8 cellular contexts compared by ENCODE assay signal in genomic region chr1:241356187-241356518, GRCh38. TPM values are rescaled to one million over a fixed set of nuclear protein-coding genes. Genes with fewer than 3 reads are reported as not detected.
DNase-seq lines count a peak whose midpoint lies in the region; ATAC-seq, FAIRE-seq and TF ChIP-seq lines count a peak whose summit lies in the region.

No MANE protein-coding gene starts in this region.

- DNase-seq in DMS153 (lab: John Stamatoyannopoulos, UW) = peak; percentile 42
- no peak for DNase-seq in astrocyte of the spinal cord (ENCODE audit: low read depth, low spot score)
- peak; percentile 14 for DNase-seq in neural progenitor cell (ENCODE audit: low spot score)
- DNase-seq in activated CD8-positive, alpha-beta T cell treated with anti-CD3 and anti-CD28 coated beads, Interleukin-2, amount 10 ng/mL, durations not matched to agents 7 days and 5 days = no peak
- no peak for DNase-seq in globus pallidus (ENCODE audit: low spot score)
- no peak for DNase-seq in GM19239 (ENCODE audit: insufficient read length, low spot score)

- H3K27me3 ChIP-seq in neural progenitor cell = peaks cover 75% of the 10 kb centered on the region

- H3K9me3 ChIP-seq in HEK293 (ENCODE audit: control insufficient read depth, insufficient read depth, low read depth, low read length) = no peaks in the 10 kb centered on the region
- no peaks in the 10 kb centered on the region for H3K9me3 ChIP-seq in neural progenitor cell (ENCODE audit: low read depth)

- no peak for FAIRE-seq in GM19239 (lab: Jason Lieb, UNC)

- H3K4me3 Mint-ChIP-seq in neural progenitor cell = peak overlapping the region; percentile 93
- H3K4me3 Mint-ChIP-seq in activated CD8-positive, alpha-beta T cell treated with anti-CD3 and anti-CD28 coated beads, Interleukin-2, amount 10 ng/mL, durations not matched to agents 7 days and 5 days = no peak overlapping the region

- CTCF ChIA-PET in HEK293 (lab: Yijun Ruan, JAX) = no interaction called here
- CTCF ChIA-PET in activated CD8-positive, alpha-beta T cell treated with anti-CD3 and anti-CD28 coated beads, Interleukin-2, amount 10 ng/mL, durations not matched to agents 7 days and 5 days (lab: Charles Lee) = no interaction called here

- H3K9me3 Mint-ChIP-seq in neural progenitor cell = no peaks in the 10 kb centered on the region
- H3K9me3 Mint-ChIP-seq in activated CD8-positive, alpha-beta T cell treated with anti-CD3 and anti-CD28 coated beads, Interleukin-2, amount 10 ng/mL, durations not matched to agents 7 days and 5 days (ENCODE audit: insufficient read depth) = no peaks in the 10 kb centered on the region

- peak overlapping the region; percentile 70; the same call in 1 of the 2 replicates for H3K27ac ChIP-seq in HEK293 (ENCODE audit: extremely low read depth, low read depth, low read length)
- no peak overlapping the region for H3K27ac ChIP-seq in neural progenitor cell

- H3K4me3 ChIP-seq in HEK293 (ENCODE audit: low read depth, low read length) = peak overlapping the region; percentile 77
- H3K4me3 ChIP-seq in astrocyte of the spinal cord (ENCODE audit: low read depth, low read length) = peak overlapping the region; percentile 36
- H3K4me3 ChIP-seq in neural progenitor cell = peak overlapping the region; percentile 83

- H3K4me1 Mint-ChIP-seq in neural progenitor cell = peaks cover 9% of the 10 kb centered on the region
- peaks cover 3% of the 10 kb centered on the region for H3K4me1 Mint-ChIP-seq in activated CD8-positive, alpha-beta T cell treated with anti-CD3 and anti-CD28 coated beads, Interleukin-2, amount 10 ng/mL, durations not matched to agents 7 days and 5 days (ENCODE audit: low read depth)

- no peaks in the 10 kb centered on the region for H3K36me3 ChIP-seq in HEK293 (ENCODE audit: control insufficient read depth in 2 of 2, insufficient read depth in 1 of 2, low read length in 2 of 2)
- H3K36me3 ChIP-seq in neural progenitor cell = no peaks in the 10 kb centered on the region

- H2AFZ ChIP-seq in neural progenitor cell (replicated peaks) = peak overlapping the region; percentile 68

- H4K20me1 ChIP-seq in neural progenitor cell (ENCODE audit: low read depth) = peaks cover 11% of the 10 kb centered on the region

- no peak for ATAC-seq in activated CD8-positive, alpha-beta T cell treated with anti-CD3 and anti-CD28 coated beads, Interleukin-2, amount 10 ng/mL, durations not matched to agents 7 days and 5 days
- ATAC-seq in GM18517 (IDR thresholded peaks at IDR 0.05; ENCODE audit: unreplicated experiment) = no peak

- in situ Hi-C loops in astrocyte of the spinal cord (cut with HindIII; ENCODE audit: low sequenced_read_pairs) = no loop called here

- H3K36me3 Mint-ChIP-seq in neural progenitor cell = no peaks in the 10 kb centered on the region
- H3K36me3 Mint-ChIP-seq in activated CD8-positive, alpha-beta T cell treated with anti-CD3 and anti-CD28 coated beads, Interleukin-2, amount 10 ng/mL, durations not matched to agents 7 days and 5 days (ENCODE audit: low read depth) = no peaks in the 10 kb centered on the region

- peak overlapping the region; percentile 99 for H3K4me2 ChIP-seq in neural progenitor cell

- POLR2A ChIA-PET in HEK293 (lab: Yijun Ruan, JAX) = no interaction called here
- POLR2A ChIA-PET in activated CD8-positive, alpha-beta T cell treated with anti-CD3 and anti-CD28 coated beads, Interleukin-2, amount 10 ng/mL, durations not matched to agents 7 days and 5 days (lab: Charles Lee) = no interaction called here

- peaks cover 16% of the 10 kb centered on the region for H3K27me3 Mint-ChIP-seq in neural progenitor cell (ENCODE audit: insufficient read depth, low read depth)
- H3K27me3 Mint-ChIP-seq in activated CD8-positive, alpha-beta T cell treated with anti-CD3 and anti-CD28 coated beads, Interleukin-2, amount 10 ng/mL, durations not matched to agents 7 days and 5 days (ENCODE audit: low read depth) = peaks cover 38% of the 10 kb centered on the region

- TF ChIP-seq CTCF in HEK293 (tag by site-specific recombination; IDR thresholded peaks at IDR 0.05) (no peak), astrocyte of the spinal cord (IDR thresholded peaks at IDR 0.05; ENCODE audit: low read depth, low read length) (no peak), neural progenitor cell (IDR thresholded peaks at IDR 0.05) (no peak)

- no peak overlapping the region for H3K27ac Mint-ChIP-seq in neural progenitor cell
- no peak overlapping the region for H3K27ac Mint-ChIP-seq in activated CD8-positive, alpha-beta T cell treated with anti-CD3 and anti-CD28 coated beads, Interleukin-2, amount 10 ng/mL, durations not matched to agents 7 days and 5 days

- H3F3A ChIP-seq in neural progenitor cell (ENCODE audit: low read depth) = peaks cover 14% of the 10 kb centered on the region

- H3K9ac ChIP-seq in neural progenitor cell = no peak overlapping the region

- no peaks in the 10 kb centered on the region for H3K4me1 ChIP-seq in HEK293 (ENCODE audit: control insufficient read depth, insufficient read depth, low read length)
- H3K4me1 ChIP-seq in neural progenitor cell = peaks cover 11% of the 10 kb centered on the region

- no peaks in the 10 kb centered on the region for H3K79me2 ChIP-seq in neural progenitor cell (ENCODE audit: low read depth)

TF ChIP-seq in HEK293, 187 proteins besides CTCF, POLR2A, EP300 and RAD21:
- TF ChIP-seq ZNF157 (tag by site-specific recombination; IDR thresholded peaks at IDR 0.05) = 0 out of 2 replicates have a peak, but pooled peaks have one; percentile 15
- TF ChIP-seq ZNF175 (tag by site-specific recombination; IDR thresholded peaks at IDR 0.05) = no peak
- TF ChIP-seq ZNF341 (tag by site-specific recombination; IDR thresholded peaks at IDR 0.05; ENCODE audit: low read depth) = no peak
- TF ChIP-seq ZNF335 (tag by site-specific recombination; conservative IDR thresholded peaks at IDR 0.05) = peak; percentile 97
- peak; percentile 10; the same call in 1 of the 2 replicates for TF ChIP-seq EGR2 (tag by site-specific recombination; IDR thresholded peaks at IDR 0.05; ENCODE audit: low read depth)
- peak; percentile 94 for TF ChIP-seq PRDM1 (tag by site-specific recombination; IDR thresholded peaks at IDR 0.05)
- TF ChIP-seq ZNF600 (tag by site-specific recombination; IDR thresholded peaks at IDR 0.05) = no peak; the same call in 1 of the 2 replicates
- TF ChIP-seq PRDM4 (tag by site-specific recombination; IDR thresholded peaks at IDR 0.05) = no peak
- TF ChIP-seq ZNF169 (tag by site-specific recombination; IDR thresholded peaks at IDR 0.05) = no peak

RNA-seq across cellular contexts. Expression of gene RGS7, which starts 0.9 kb away (rescaled TPM):
- total RNA-seq in neural progenitor cell (ENCODE audit: low replicate concordance) = 0.06 TPM in 1 of 2 replicates, not detected in the other
- total RNA-seq in activated CD8-positive, alpha-beta T cell treated with anti-CD3 and anti-CD28 coated beads, Interleukin-2, amount 10 ng/mL, durations not matched to agents 7 days and 5 days = not detected

Comparison
In these comparisons a context has a peak if more than half of its experiments do, and no peak if none do; other contexts are left out.
1. DNase-seq: peak in DMS153 (single experiment) and neural progenitor cell (single experiment); none in astrocyte of the spinal cord (single experiment), activated CD8-positive, alpha-beta T cell treated with anti-CD3 and anti-CD28 coated beads, Interleukin-2, amount 10 ng/mL, durations not matched to agents 7 days and 5 days (single experiment), globus pallidus (single experiment) and GM19239 (single experiment).
2. Peak in every context shown above with its lines, with median percentiles within 50 percentile points of each other: H3K4me3 ChIP-seq.